9 cellular contexts compared by ENCODE assay signal in genomic region chr6:137680678-137681346, GRCh38.
DNase-seq lines count a peak whose midpoint lies in the region; ATAC-seq and TF ChIP-seq lines count a peak whose summit lies in the region.
"Had no signal": no experiment of that assay in that cellular context is flagged by ENCODE, and none has a peak within 500 bp of the region (broad histone marks: within the 10 kb centered on the region; RNA-seq: fewer than 3 reads in every experiment).

No MANE protein-coding gene starts in this region.

- no peak for TF ChIP-seq EP300 in sigmoid colon (IDR thresholded peaks at IDR 0.05)

- H3K36me3 Mint-ChIP-seq in activated naive CD8-positive, alpha-beta T cell: peaks cover 5% of the 10 kb centered on the region
- H3K36me3 Mint-ChIP-seq in activated naive CD8-positive, alpha-beta T cell treated with anti-CD3 and anti-CD28 coated beads for 36 hours: peaks cover 2% of the 10 kb centered on the region

- no peak overlapping the region for H3K4me3 Mint-ChIP-seq in activated naive CD8-positive, alpha-beta T cell
- H3K4me3 Mint-ChIP-seq in activated naive CD8-positive, alpha-beta T cell treated with anti-CD3 and anti-CD28 coated beads for 36 hours: no peak overlapping the region

- H3K27me3 Mint-ChIP-seq in activated naive CD8-positive, alpha-beta T cell: peaks cover 4% of the 10 kb centered on the region
- H3K27me3 Mint-ChIP-seq in activated naive CD8-positive, alpha-beta T cell treated with anti-CD3 and anti-CD28 coated beads for 36 hours: peaks cover 18% of the 10 kb centered on the region

- peaks cover 0 to 7% (median 0%) of the 10 kb centered on the region in 4 donors for H3K4me1 ChIP-seq in sigmoid colon

- no peak for TF ChIP-seq POLR2A in NB4 (IDR thresholded peaks at IDR 0.05; ENCODE audit: extremely low read depth, insufficient read length)
- no peak for TF ChIP-seq POLR2A in sigmoid colon (IDR thresholded peaks at IDR 0.05)

- no peak for ATAC-seq in HG02623 (IDR thresholded peaks at IDR 0.05; ENCODE audit: unreplicated experiment)

- TF ChIP-seq CTCF in NB4 (IDR thresholded peaks at IDR 0.05; ENCODE audit: low read depth, low read length) (no peak), choroid plexus epithelial cell (conservative IDR thresholded peaks at IDR 0.05; ENCODE audit: low read depth, low read length) (no peak), sigmoid colon (IDR thresholded peaks at IDR 0.05) (no peak)

- no peaks in the 10 kb centered on the region for H3K9me3 ChIP-seq in sigmoid colon

- no peaks in the 10 kb centered on the region for H3K36me3 ChIP-seq in sigmoid colon

- no peaks in the 10 kb centered on the region for H3K9me3 Mint-ChIP-seq in activated naive CD8-positive, alpha-beta T cell (ENCODE audit: low read depth)
- H3K9me3 Mint-ChIP-seq in activated naive CD8-positive, alpha-beta T cell treated with anti-CD3 and anti-CD28 coated beads for 36 hours: peaks cover 8% of the 10 kb centered on the region

- H3K4me1 Mint-ChIP-seq in activated naive CD8-positive, alpha-beta T cell (ENCODE audit: low read depth): peaks cover 26% of the 10 kb centered on the region
- H3K4me1 Mint-ChIP-seq in activated naive CD8-positive, alpha-beta T cell treated with anti-CD3 and anti-CD28 coated beads for 36 hours: peaks cover 30% of the 10 kb centered on the region

- no peak overlapping the region for H3K27ac ChIP-seq in sigmoid colon

- H3K4me3 ChIP-seq in NB4 (ENCODE audit: low read depth, low read length) (no peak overlapping the region), choroid plexus epithelial cell (ENCODE audit: low read depth, low read length) (peak overlapping the region; percentile 20), sigmoid colon (no peak overlapping the region)

- intact Hi-C loops in cardiac septum (cut with DNase I): no loop called here
- intact Hi-C loops in sigmoid colon (cut with DNase I): no loop called here

- 61 to 83% methylated on average over 4 of the region's 4 CpGs for WGBS in sigmoid colon, 2 donors

- no peaks in the 10 kb centered on the region for H3K27me3 ChIP-seq in sigmoid colon

- no peak for DNase-seq in activated naive CD8-positive, alpha-beta T cell treated with anti-CD3 and anti-CD28 coated beads for 36 hours
- DNase-seq in NB4 (ENCODE audit: low read depth) (peak; percentile 18), choroid plexus epithelial cell (ENCODE audit: low read depth) (peak; percentile 73), NCI-H1694 treated with DMSO at 0.1 percent for 48 hours (lab: John Stamatoyannopoulos, UW) (no peak), cardiac septum (ENCODE audit: low spot score) (no peak), sigmoid colon (no peak)
- DNase-seq: NCI-H1417 treated with DMSO at 0.1 percent for 48 hours had no signal

- H3K27ac Mint-ChIP-seq in activated naive CD8-positive, alpha-beta T cell: peak overlapping the region; percentile 18
- H3K27ac Mint-ChIP-seq in activated naive CD8-positive, alpha-beta T cell treated with anti-CD3 and anti-CD28 coated beads for 36 hours: no peak overlapping the region

Comparison
In these comparisons a context has a peak if more than half of its experiments do, and no peak if none do; other contexts are left out.
1. DNase-seq: peak in NB4 (single experiment) and choroid plexus epithelial cell (single experiment); none in activated naive CD8-positive, alpha-beta T cell treated with anti-CD3 and anti-CD28 coated beads for 36 hours (single experiment), NCI-H1694 treated with DMSO at 0.1 percent for 48 hours (single experiment), cardiac septum (single experiment) and sigmoid colon (single experiment).